8 cellular contexts compared by ENCODE assay signal in genomic region chr2:19868224-19868623, GRCh38. TPM values are rescaled to one million over a fixed set of nuclear protein-coding genes. Genes with fewer than 3 reads are reported as not detected.
DNase-seq lines count a peak whose midpoint lies in the region; ATAC-seq, FAIRE-seq and TF ChIP-seq lines count a peak whose summit lies in the region.

No MANE protein-coding gene starts in this region.

- H3K27ac Mint-ChIP-seq in GM23338, result no peak overlapping the region
- H3K27ac Mint-ChIP-seq in naive B cell, result peak overlapping the region; percentile 72 to 98 (median 86)

- H3K4me1 Mint-ChIP-seq in GM23338 (peaks cover 8% of the 10 kb centered on the region; the same call in 2 of the 3 replicates), naive B cell (peaks cover 16 to 32% (median 23%) of the 10 kb centered on the region in 3 donors)

- 0 out of 2 replicates have a peak, but pooled peaks cover 3% of the 10 kb centered on the region for H3F3A ChIP-seq in GM23338 (replicated peaks; ENCODE audit: low read depth)

- no peak for DNase-seq in GM23338 (ENCODE audit: low spot score)
- no peak for DNase-seq in bronchial epithelial cell (ENCODE audit: low read depth)
- DNase-seq in naive B cell, result no peak
- no peak for DNase-seq in CD1c-positive myeloid dendritic cell (ENCODE audit: extremely low spot score)
- no peak for DNase-seq in NCI-H1436 (lab: John Stamatoyannopoulos, UW)
- no peak for DNase-seq in RCC 7860 (ENCODE audit: low spot score)

- H3K9me2 ChIP-seq in GM23338 (ENCODE audit: insufficient read depth), result no peaks in the 10 kb centered on the region

- H3K27me3 ChIP-seq in BLaER1 (peaks cover 7% of the 10 kb centered on the region; the same call in 1 of the 2 replicates), GM23338 (ENCODE audit: insufficient read depth) (peaks cover 27% of the 10 kb centered on the region), bronchial epithelial cell (ENCODE audit: control insufficient read depth, insufficient read depth, low read length) (no peaks in the 10 kb centered on the region)

- no peaks in the 10 kb centered on the region for H3K4me1 ChIP-seq in BLaER1
- H3K4me1 ChIP-seq in GM23338 (ENCODE audit: insufficient read depth), result no peaks in the 10 kb centered on the region

- TF ChIP-seq CTCF in GM23338 (conservative IDR thresholded peaks at IDR 0.05; ENCODE audit: low read depth in 2 of 2), result no peak
- no peak for TF ChIP-seq CTCF in bronchial epithelial cell (IDR thresholded peaks at IDR 0.05; ENCODE audit: insufficient read depth, low read length, severe bottlenecking)

- peak overlapping the region; percentile 58 for H3K4me3 ChIP-seq in BLaER1
- peak overlapping the region; percentile 75 for H3K4me3 ChIP-seq in GM23338
- peak overlapping the region; percentile 45 for H3K4me3 ChIP-seq in bronchial epithelial cell (ENCODE audit: low read depth, low read length)

- peak overlapping the region; percentile 65 for H3K4me2 ChIP-seq in BLaER1
- H3K4me2 ChIP-seq in GM23338, result peak overlapping the region; percentile 88

- H3K27ac ChIP-seq in BLaER1, result no peak overlapping the region
- no peak overlapping the region for H3K27ac ChIP-seq in GM23338 (ENCODE audit: low read depth)

- FAIRE-seq in bronchial epithelial cell (lab: Jason Lieb, UNC) (no peak), RCC 7860 (lab: Jason Lieb, UNC) (no peak)

- no peaks in the 10 kb centered on the region for H3K9me3 Mint-ChIP-seq in GM23338
- H3K9me3 Mint-ChIP-seq in naive B cell, result no peaks in the 10 kb centered on the region

- H3K27me3 Mint-ChIP-seq in GM23338 (ENCODE audit: insufficient read depth, low read depth, poor library complexity) (peaks cover 26% of the 10 kb centered on the region), naive B cell (peaks cover 0 to 9% (median 6%) of the 10 kb centered on the region in 3 donors)

- no peaks in the 10 kb centered on the region for H3K9me3 ChIP-seq in BLaER1

- no peaks in the 10 kb centered on the region for H3K79me2 ChIP-seq in GM23338 (replicated peaks; ENCODE audit: insufficient read depth)

- no peak for ATAC-seq in GM23338
- peak; percentile 56 to 57 for ATAC-seq in naive B cell (ENCODE audit: low read depth in 2 of 2)
- no peak for ATAC-seq in HG03571 (IDR thresholded peaks at IDR 0.05; ENCODE audit: unreplicated experiment)

- H3K4me3 Mint-ChIP-seq in GM23338 (peak overlapping the region; percentile 90), naive B cell (peak overlapping the region; percentile 94 to 99 (median 96))

- no peaks in the 10 kb centered on the region for H3K36me3 ChIP-seq in BLaER1
- H3K36me3 ChIP-seq in GM23338 (ENCODE audit: insufficient read depth), result no peaks in the 10 kb centered on the region
- no peaks in the 10 kb centered on the region for H3K36me3 ChIP-seq in bronchial epithelial cell (ENCODE audit: control insufficient read depth, insufficient read depth, low read length)

- H3K36me3 Mint-ChIP-seq in GM23338 (ENCODE audit: low read depth) (no peaks in the 10 kb centered on the region), naive B cell (no peaks in the 10 kb centered on the region)

- H2AFZ ChIP-seq in GM23338, result peak overlapping the region; percentile 97

- H4K20me1 ChIP-seq in BLaER1, result no peaks in the 10 kb centered on the region
- H4K20me1 ChIP-seq in GM23338 (replicated peaks; ENCODE audit: insufficient read depth), result no peaks in the 10 kb centered on the region

- no peak overlapping the region for H3K9ac ChIP-seq in BLaER1

TF ChIP-seq in GM23338, 12 proteins besides CTCF, POLR2A, EP300 and RAD21 (continues in another document):
- TF ChIP-seq REST (IDR thresholded peaks at IDR 0.05; ENCODE audit: unreplicated experiment), result no peak
- TF ChIP-seq ETS1 (IDR thresholded peaks at IDR 0.05), result no peak
- TF ChIP-seq ZNF114 (CRISPR knock-in tag; IDR thresholded peaks at IDR 0.05), result no peak
- no peak for TF ChIP-seq ZNF331 (CRISPR knock-in tag; IDR thresholded peaks at IDR 0.05; ENCODE audit: low read depth)
- no peak for TF ChIP-seq POLR2AphosphoS5 (IDR thresholded peaks at IDR 0.05; ENCODE audit: low read depth)
- no peak for TF ChIP-seq EZH2 (IDR thresholded peaks at IDR 0.05; ENCODE audit: low read depth, unreplicated experiment)
- TF ChIP-seq CREB1 (CRISPR knock-in tag; IDR thresholded peaks at IDR 0.05; ENCODE audit: low read depth), result no peak
- TF ChIP-seq NANOG (IDR thresholded peaks at IDR 0.05; ENCODE audit: borderline replicate concordance), result no peak
- TF ChIP-seq EZH2phosphoT487 (IDR thresholded peaks at IDR 0.05; ENCODE audit: unreplicated experiment), result no peak
- no peak for TF ChIP-seq JUNB (IDR thresholded peaks at IDR 0.05; ENCODE audit: unreplicated experiment)

RNA-seq across cellular contexts. Expression of gene TTC32, which starts 33.6 kb away (rescaled TPM):
- 4.6 and 4.9 TPM in 2 replicates for total RNA-seq in GM23338 (2014; rRNA removed; shearing (Covaris generic))
- polyA plus RNA-seq in GM23338 (2016; fragmentation: Nextera tagmentation; extraction: Ambion mirVana) (17.0 and 22.8 TPM in 2 replicates), naive B cell (ENCODE audit: low read depth in 6 of 6) (10 to 100 TPM; 29.8 to 46.2 (median 35.8) TPM)
- total RNA-seq in bronchial epithelial cell, result 4.2 and 7.7 TPM in 2 replicates

Comparison
In these comparisons a context has a peak if more than half of its experiments do, and no peak if none do; other contexts are left out.
1. ATAC-seq: peak in naive B cell (2 of 2); none in GM23338 (single experiment) and HG03571 (single experiment).
2. Peak in every context shown above with its lines, with median percentiles within 50 percentile points of each other: H3K4me3 ChIP-seq.